In genomic region chr5:115977096-115977495, GRCh38 we compare ENCODE assay signal across 14 cellular contexts. TPM values are rescaled to one million over a fixed set of nuclear protein-coding genes. Genes with fewer than 3 reads are reported as not detected.
DNase-seq lines count a peak whose midpoint lies in the region; ATAC-seq and TF ChIP-seq lines count a peak whose summit lies in the region.
"Had no signal": no experiment of that assay in that cellular context is flagged by ENCODE, and none has a peak within 500 bp of the region (broad histone marks: within the 10 kb centered on the region; RNA-seq: fewer than 3 reads in every experiment).

No MANE protein-coding gene starts in this region.

- peak overlapping the region; percentile 75 for H3K27ac ChIP-seq in SJSA1
- H3K27ac ChIP-seq: left lung had no signal

- TF ChIP-seq CTCF in foreskin fibroblast (IDR thresholded peaks at IDR 0.05; ENCODE audit: low read depth, low read length), result no peak

- no peaks in the 10 kb centered on the region for H3K36me3 ChIP-seq in SJSA1
- H3K36me3 ChIP-seq: left lung had no signal

- H3K4me1 ChIP-seq in SJSA1 (replicated peaks), result peaks cover 35% of the 10 kb centered on the region
- H3K4me1 ChIP-seq: left lung had no signal

- no peak overlapping the region for H3K4me3 ChIP-seq in SJSA1
- no peak overlapping the region for H3K4me3 ChIP-seq in foreskin fibroblast (ENCODE audit: low read depth in 1 of 2, low read length in 2 of 2)
- H3K4me3 ChIP-seq: left lung had no signal

- no peaks in the 10 kb centered on the region for H3K9me3 ChIP-seq in SJSA1 (replicated peaks)
- H3K9me3 ChIP-seq: left lung had no signal

- ATAC-seq in GM18499 (IDR thresholded peaks at IDR 0.05; ENCODE audit: insufficient read depth, unreplicated experiment) (peak; percentile 88), GM21367 (IDR thresholded peaks at IDR 0.05; ENCODE audit: unreplicated experiment) (peak; percentile 90), HG03060 (IDR thresholded peaks at IDR 0.05; ENCODE audit: low read depth, unreplicated experiment) (peak; percentile 74)
- ATAC-seq: left lung had no signal

- H3K27me3 ChIP-seq in SJSA1 (replicated peaks), result no peaks in the 10 kb centered on the region
- H3K27me3 ChIP-seq: left lung had no signal

- DNase-seq in SJSA1 (ENCODE audit: low read depth in 1 of 2, low spot score in 2 of 2), result peak in 1 of 2 experiments; percentile 22
- no peak for DNase-seq in activated gamma-delta T cell (lab: John Stamatoyannopoulos, UW)
- no peak for DNase-seq in COLO668 (lab: John Stamatoyannopoulos, UW; ENCODE audit: unreplicated experiment)
- DNase-seq in foreskin fibroblast, result no peak
- DNase-seq in NCI-H1436 treated with DMSO at 0.1 percent for 48 hours (lab: John Stamatoyannopoulos, UW), result no peak
- DNase-seq: anterior cingulate cortex, left lung, NCI-H1105, RPMI8226 had no signal

RNA-seq across cellular contexts. Expression of gene LVRN, which starts 14.8 kb away (rescaled TPM):
- total RNA-seq in SJSA1 (2014; rRNA removed; shearing (Covaris generic)), result 0.74 TPM in 1 of 2 replicates, not detected in the other
- total RNA-seq: CD4-positive, CD25-positive, alpha-beta regulatory T cell had no signal

RNA-seq across cellular contexts. Expression of gene ARL14EPL, which starts 55.2 kb away (rescaled TPM):
- total RNA-seq in SJSA1 (2014; rRNA removed; shearing (Covaris generic)), result 1.3 TPM in 1 of 2 replicates, not detected in the other
- total RNA-seq: CD4-positive, CD25-positive, alpha-beta regulatory T cell; left lung; progenitor cell of endocrine pancreas had no signal
